In genomic region chr12:20602671-20603402, GRCh38 we compare ENCODE assay signal across 14 cellular contexts.
DNase-seq lines count a peak whose midpoint lies in the region; ATAC-seq, FAIRE-seq and TF ChIP-seq lines count a peak whose summit lies in the region.
"Had no signal": no experiment of that assay in that cellular context is flagged by ENCODE, and none has a peak within 500 bp of the region (broad histone marks: within the 10 kb centered on the region; RNA-seq: fewer than 3 reads in every experiment).

No MANE protein-coding gene starts in this region.

- no TSS peak for BruUV-seq in PC-3 (replicated peaks; lab: Mats Ljungman, UMichigan)

- intact Hi-C loops in PC-3 (cut with micrococcal nuclease) = loop anchor here (5.0 kb wide), 1 partner anchor 226 kb away; no protein-coding TSS in a partner anchor
- intact Hi-C loops in activated T-helper 2 cell treated with anti-CD3 and anti-CD28 coated beads, Interferon-gamma antibody, Interleukin-2, Interleukin-4, amounts not matched to agents 10 μg/mL and 5 μg/mL and 100 μg/mL, durations not matched to agents 14 hours and 24 hours and 36 hours (cut with micrococcal nuclease) = no loop called here

- H3K4me1 Mint-ChIP-seq in activated T-helper 2 cell treated with anti-CD3 and anti-CD28 coated beads, Interferon-gamma antibody, Interleukin-2, Interleukin-4, amounts not matched to agents 10 μg/mL and 5 μg/mL and 100 μg/mL, durations not matched to agents 14 hours and 24 hours and 36 hours (ENCODE audit: low read depth) = no peaks in the 10 kb centered on the region
- H3K4me1 Mint-ChIP-seq: naive B cell had no signal

- H3K27ac ChIP-seq in A549 = peak overlapping the region; percentile 76 to 79
- H3K27ac ChIP-seq in PC-3 (ENCODE audit: low read length) = peak overlapping the region; percentile 50
- peak overlapping the region; percentile 76 for H3K27ac ChIP-seq in muscle layer of duodenum (ENCODE audit: low read length)
- H3K27ac ChIP-seq: adrenal gland, spleen had no signal

- no peak for TF ChIP-seq POLR2A in A549 (IDR thresholded peaks at IDR 0.05; ENCODE audit: low read length)

- H3K4me1 ChIP-seq in A549 = peaks cover 60% of the 10 kb centered on the region
- peaks cover 9% of the 10 kb centered on the region; the same call in 1 of the 2 replicates for H3K4me1 ChIP-seq in PC-3 (ENCODE audit: insufficient read depth, low read length)
- H3K4me1 ChIP-seq in muscle layer of duodenum (ENCODE audit: control insufficient read depth in 1 of 2, insufficient read depth in 2 of 2, low read length in 2 of 2) = no peaks in the 10 kb centered on the region
- H3K4me1 ChIP-seq: adrenal gland, spleen had no signal

- DNase-seq in A549 (ENCODE audit: low read depth in 1 of 2, low spot score in 1 of 2) (peak; percentile 18 to 83), PC-3 (peak; percentile 12), fibroblast of gingiva (ENCODE audit: low read depth) (peak; percentile 46), SIG-M5 (lab: John Stamatoyannopoulos, UW) (no peak), medulla oblongata (ENCODE audit: extremely low spot score) (no peak)
- DNase-seq in activated T-helper 2 cell treated with anti-CD3 and anti-CD28 coated beads, Interferon-gamma antibody, Interleukin-2, Interleukin-4, amounts not matched to agents 10 μg/mL and 5 μg/mL and 100 μg/mL, durations not matched to agents 14 hours and 24 hours and 36 hours (ENCODE audit: low spot score) = no peak
- DNase-seq: ACHN, adrenal gland, DMS53, naive B cell, spleen had no signal

- peak overlapping the region; percentile 20; the same call in 1 of the 2 replicates for H3K9ac ChIP-seq in PC-3 (ENCODE audit: low read length)

- H4K20me1 ChIP-seq in PC-3 (ENCODE audit: low read length) = no peaks in the 10 kb centered on the region

- no peak overlapping the region for H3K27ac Mint-ChIP-seq in activated T-helper 2 cell treated with anti-CD3 and anti-CD28 coated beads, Interferon-gamma antibody, Interleukin-2, Interleukin-4, amounts not matched to agents 10 μg/mL and 5 μg/mL and 100 μg/mL, durations not matched to agents 14 hours and 24 hours and 36 hours
- H3K27ac Mint-ChIP-seq: naive B cell, WTC11 had no signal

- TF ChIP-seq CTCF in A549 (IDR thresholded peaks at IDR 0.05) (no peak), PC-3 (conservative IDR thresholded peaks at IDR 0.05; ENCODE audit: low read depth, low read length) (no peak)

- peak; percentile 74 to 86; a peak in 3 of 5 replicates for TF ChIP-seq EP300 in A549 (IDR thresholded peaks at IDR 0.05)

- H3K4me2 ChIP-seq in A549 (peak overlapping the region; percentile 56), PC-3 (ENCODE audit: low read length) (no peak overlapping the region)

- ATAC-seq in A549 (peak; percentile 78 to 87), PC-3 (peak; percentile 36; the same call in 1 of the 2 replicates), HG02763 (IDR thresholded peaks at IDR 0.05; ENCODE audit: unreplicated experiment) (no peak)
- ATAC-seq: WTC11 had no signal

- TF ChIP-seq RAD21 in A549 (conservative IDR thresholded peaks at IDR 0.05 in 1 of 2, IDR thresholded peaks at IDR 0.05 in 1 of 2) = peak in 1 of 2 experiments; percentile 25; a peak in 3 of 5 replicates

- H3K36me3 Mint-ChIP-seq in activated T-helper 2 cell treated with anti-CD3 and anti-CD28 coated beads, Interferon-gamma antibody, Interleukin-2, Interleukin-4, amounts not matched to agents 10 μg/mL and 5 μg/mL and 100 μg/mL, durations not matched to agents 14 hours and 24 hours and 36 hours (ENCODE audit: low read depth) = no peaks in the 10 kb centered on the region
- H3K36me3 Mint-ChIP-seq: naive B cell, WTC11 had no signal

- H3K27me3 ChIP-seq in PC-3 (ENCODE audit: low read length) = no peaks in the 10 kb centered on the region
- H3K27me3 ChIP-seq in muscle layer of duodenum (ENCODE audit: low read depth, low read length) = no peaks in the 10 kb centered on the region
- H3K27me3 ChIP-seq: adrenal gland, spleen had no signal

- no peaks in the 10 kb centered on the region for H3K27me3 Mint-ChIP-seq in activated T-helper 2 cell treated with anti-CD3 and anti-CD28 coated beads, Interferon-gamma antibody, Interleukin-2, Interleukin-4, amounts not matched to agents 10 μg/mL and 5 μg/mL and 100 μg/mL, durations not matched to agents 14 hours and 24 hours and 36 hours (ENCODE audit: low read depth)
- H3K27me3 Mint-ChIP-seq: naive B cell had no signal

- 26% methylated on average over 4 of the region's 4 CpGs for WGBS in A549 (ENCODE audit: missing lambda C conversion rate)

- CTCF ChIA-PET in A549 (lab: Yijun Ruan, JAX) = interaction anchor here (0.6 to 1.5 kb wide), 5 partner anchors 15 to 686 kb away, joined by 3 to 6 read pairs (median 3); no protein-coding TSS in a partner anchor
- CTCF ChIA-PET in PC-3 (lab: Charles Lee) = no interaction called here

- no peaks in the 10 kb centered on the region for H3K36me3 ChIP-seq in PC-3 (ENCODE audit: low read depth, low read length)
- no peaks in the 10 kb centered on the region for H3K36me3 ChIP-seq in muscle layer of duodenum (ENCODE audit: control insufficient read depth in 1 of 2, insufficient read depth in 2 of 2, low read length in 2 of 2)
- H3K36me3 ChIP-seq: adrenal gland, spleen had no signal

- no peaks in the 10 kb centered on the region for H3K79me2 ChIP-seq in PC-3 (ENCODE audit: low read length)

- no peaks in the 10 kb centered on the region for H3K9me2 ChIP-seq in PC-3 (replicated peaks; ENCODE audit: low read length)

- no peak overlapping the region for H2AFZ ChIP-seq in PC-3 (ENCODE audit: low read length)

- POLR2A ChIA-PET in A549 (lab: Yijun Ruan, JAX) = no interaction called here
- POLR2A ChIA-PET in PC-3 (lab: Charles Lee; ENCODE audit: unreplicated experiment) = no interaction called here

- no peaks in the 10 kb centered on the region for H3K9me3 Mint-ChIP-seq in activated T-helper 2 cell treated with anti-CD3 and anti-CD28 coated beads, Interferon-gamma antibody, Interleukin-2, Interleukin-4, amounts not matched to agents 10 μg/mL and 5 μg/mL and 100 μg/mL, durations not matched to agents 14 hours and 24 hours and 36 hours
- H3K9me3 Mint-ChIP-seq: WTC11 had no signal

- no peaks in the 10 kb centered on the region for H3K9me3 ChIP-seq in A549
- H3K9me3 ChIP-seq in PC-3 (ENCODE audit: low read length) = no peaks in the 10 kb centered on the region
- no peaks in the 10 kb centered on the region for H3K9me3 ChIP-seq in muscle layer of duodenum (ENCODE audit: control insufficient read depth in 1 of 2, low read length in 2 of 2)
- H3K9me3 ChIP-seq: adrenal gland, spleen had no signal

- H3K4me3 Mint-ChIP-seq in activated T-helper 2 cell treated with anti-CD3 and anti-CD28 coated beads, Interferon-gamma antibody, Interleukin-2, Interleukin-4, amounts not matched to agents 10 μg/mL and 5 μg/mL and 100 μg/mL, durations not matched to agents 14 hours and 24 hours and 36 hours (ENCODE audit: low read depth) = no peak overlapping the region
- H3K4me3 Mint-ChIP-seq: naive B cell, WTC11 had no signal

- FAIRE-seq in A549 (lab: Jason Lieb, UNC) = peak; percentile 56

- no peaks in the 10 kb centered on the region for H3F3A ChIP-seq in PC-3 (ENCODE audit: low read length, unreplicated experiment)

- H3K4me3 ChIP-seq in A549 (no peak overlapping the region), PC-3 (ENCODE audit: low read length) (no peak overlapping the region), muscle layer of duodenum (ENCODE audit: low read depth in 1 of 2, low read length in 2 of 2) (no peak overlapping the region)
- H3K4me3 ChIP-seq: adrenal gland, spleen had no signal

TF ChIP-seq in A549, 52 proteins besides CTCF, POLR2A, EP300 and RAD21:
- TF ChIP-seq E2F6 (IDR thresholded peaks at IDR 0.05; ENCODE audit: borderline replicate concordance, low read depth) (no peak), SMC3 (IDR thresholded peaks at IDR 0.05) (peak; percentile 36; the same call in 2 of the 3 replicates), BHLHE40 (IDR thresholded peaks at IDR 0.05; ENCODE audit: low read depth, low read length) (no peak), EHMT2 (IDR thresholded peaks at IDR 0.05; ENCODE audit: low read depth) (no peak), JUN (IDR thresholded peaks at IDR 0.05) (peak; percentile 61 to 65; a peak in 2 of 5 replicates), PBX3 (IDR thresholded peaks at IDR 0.05) (no peak), MAZ (IDR thresholded peaks at IDR 0.05; ENCODE audit: borderline replicate concordance, low read depth, low read length) (no peak), GATA3 (IDR thresholded peaks at IDR 0.05; ENCODE audit: borderline replicate concordance) (peak; percentile 80), HDAC2 (IDR thresholded peaks at IDR 0.05) (no peak), NR3C1 (IDR thresholded peaks at IDR 0.05) (no peak), ESRRA (IDR thresholded peaks at IDR 0.05; ENCODE audit: borderline replicate concordance, low read length) (no peak), JUNB (IDR thresholded peaks at IDR 0.05) (peak; percentile 71), CHD4 (IDR thresholded peaks at IDR 0.05; ENCODE audit: borderline replicate concordance) (no peak), FOSL2 (IDR thresholded peaks at IDR 0.05) (peak; percentile 44), FOSL2 (CRISPR knock-in tag; IDR thresholded peaks at IDR 0.05) (peak; percentile 76), CBX8 (IDR thresholded peaks at IDR 0.05) (no peak)

Comparison
In these comparisons a context has a peak if more than half of its experiments do, and no peak if none do; other contexts are left out.
1. DNase-seq: peak in A549 (2 of 2), PC-3 (single experiment) and fibroblast of gingiva (single experiment); none in activated T-helper 2 cell treated with anti-CD3 and anti-CD28 coated beads, Interferon-gamma antibody, Interleukin-2, Interleukin-4, amounts not matched to agents 10 μg/mL and 5 μg/mL and 100 μg/mL, durations not matched to agents 14 hours and 24 hours and 36 hours (single experiment), SIG-M5 (single experiment) and medulla oblongata (single experiment).
2. Peak in every context shown above with its lines, with median percentiles within 50 percentile points of each other: H3K27ac ChIP-seq.